ENCODE assay signal across 1 cellular context in the genomic region with DNA sequence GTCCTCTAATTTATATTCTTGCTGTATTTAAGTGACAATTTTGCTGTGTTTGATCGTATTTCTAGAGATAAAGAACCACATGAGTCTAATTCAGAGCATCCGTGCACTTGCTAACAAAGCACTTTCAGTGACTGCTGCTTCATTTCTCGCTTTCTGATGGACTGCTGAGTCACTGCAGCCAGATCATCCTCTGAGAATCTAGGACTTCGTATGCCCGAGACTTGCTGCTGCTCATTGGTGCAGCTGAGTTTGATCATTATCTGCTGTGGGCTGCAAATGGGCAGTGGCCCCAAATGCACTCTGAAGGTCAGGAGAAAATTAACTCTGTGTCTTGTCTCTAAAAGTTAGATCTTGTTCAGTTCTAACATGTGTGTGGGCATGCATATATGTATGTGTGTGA.
TF ChIP-seq lines count a peak whose summit lies in the region.

No MANE protein-coding gene starts in this region.

TF ChIP-seq in GM23338, 12 proteins besides CTCF, POLR2A, EP300 and RAD21 (continued from another document):
- TF ChIP-seq, protein P1, sequence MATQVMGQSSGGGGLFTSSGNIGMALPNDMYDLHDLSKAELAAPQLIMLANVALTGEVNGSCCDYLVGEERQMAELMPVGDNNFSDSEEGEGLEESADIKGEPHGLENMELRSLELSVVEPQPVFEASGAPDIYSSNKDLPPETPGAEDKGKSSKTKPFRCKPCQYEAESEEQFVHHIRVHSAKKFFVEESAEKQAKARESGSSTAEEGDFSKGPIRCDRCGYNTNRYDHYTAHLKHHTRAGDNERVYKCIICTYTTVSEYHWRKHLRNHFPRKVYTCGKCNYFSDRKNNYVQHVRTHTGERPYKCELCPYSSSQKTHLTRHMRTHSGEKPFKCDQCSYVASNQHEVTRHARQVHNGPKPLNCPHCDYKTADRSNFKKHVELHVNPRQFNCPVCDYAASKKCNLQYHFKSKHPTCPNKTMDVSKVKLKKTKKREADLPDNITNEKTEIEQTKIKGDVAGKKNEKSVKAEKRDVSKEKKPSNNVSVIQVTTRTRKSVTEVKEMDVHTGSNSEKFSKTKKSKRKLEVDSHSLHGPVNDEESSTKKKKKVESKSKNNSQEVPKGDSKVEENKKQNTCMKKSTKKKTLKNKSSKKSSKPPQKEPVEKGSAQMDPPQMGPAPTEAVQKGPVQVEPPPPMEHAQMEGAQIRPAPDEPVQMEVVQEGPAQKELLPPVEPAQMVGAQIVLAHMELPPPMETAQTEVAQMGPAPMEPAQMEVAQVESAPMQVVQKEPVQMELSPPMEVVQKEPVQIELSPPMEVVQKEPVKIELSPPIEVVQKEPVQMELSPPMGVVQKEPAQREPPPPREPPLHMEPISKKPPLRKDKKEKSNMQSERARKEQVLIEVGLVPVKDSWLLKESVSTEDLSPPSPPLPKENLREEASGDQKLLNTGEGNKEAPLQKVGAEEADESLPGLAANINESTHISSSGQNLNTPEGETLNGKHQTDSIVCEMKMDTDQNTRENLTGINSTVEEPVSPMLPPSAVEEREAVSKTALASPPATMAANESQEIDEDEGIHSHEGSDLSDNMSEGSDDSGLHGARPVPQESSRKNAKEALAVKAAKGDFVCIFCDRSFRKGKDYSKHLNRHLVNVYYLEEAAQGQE (IDR thresholded peaks at IDR 0.05; ENCODE audit: unreplicated experiment), result no peak
- no peak for TF ChIP-seq CREB1 (CRISPR knock-in tag; IDR thresholded peaks at IDR 0.05; ENCODE audit: low read depth)
- TF ChIP-seq NANOG (IDR thresholded peaks at IDR 0.05; ENCODE audit: borderline replicate concordance), result no peak
- TF ChIP-seq, protein P2, sequence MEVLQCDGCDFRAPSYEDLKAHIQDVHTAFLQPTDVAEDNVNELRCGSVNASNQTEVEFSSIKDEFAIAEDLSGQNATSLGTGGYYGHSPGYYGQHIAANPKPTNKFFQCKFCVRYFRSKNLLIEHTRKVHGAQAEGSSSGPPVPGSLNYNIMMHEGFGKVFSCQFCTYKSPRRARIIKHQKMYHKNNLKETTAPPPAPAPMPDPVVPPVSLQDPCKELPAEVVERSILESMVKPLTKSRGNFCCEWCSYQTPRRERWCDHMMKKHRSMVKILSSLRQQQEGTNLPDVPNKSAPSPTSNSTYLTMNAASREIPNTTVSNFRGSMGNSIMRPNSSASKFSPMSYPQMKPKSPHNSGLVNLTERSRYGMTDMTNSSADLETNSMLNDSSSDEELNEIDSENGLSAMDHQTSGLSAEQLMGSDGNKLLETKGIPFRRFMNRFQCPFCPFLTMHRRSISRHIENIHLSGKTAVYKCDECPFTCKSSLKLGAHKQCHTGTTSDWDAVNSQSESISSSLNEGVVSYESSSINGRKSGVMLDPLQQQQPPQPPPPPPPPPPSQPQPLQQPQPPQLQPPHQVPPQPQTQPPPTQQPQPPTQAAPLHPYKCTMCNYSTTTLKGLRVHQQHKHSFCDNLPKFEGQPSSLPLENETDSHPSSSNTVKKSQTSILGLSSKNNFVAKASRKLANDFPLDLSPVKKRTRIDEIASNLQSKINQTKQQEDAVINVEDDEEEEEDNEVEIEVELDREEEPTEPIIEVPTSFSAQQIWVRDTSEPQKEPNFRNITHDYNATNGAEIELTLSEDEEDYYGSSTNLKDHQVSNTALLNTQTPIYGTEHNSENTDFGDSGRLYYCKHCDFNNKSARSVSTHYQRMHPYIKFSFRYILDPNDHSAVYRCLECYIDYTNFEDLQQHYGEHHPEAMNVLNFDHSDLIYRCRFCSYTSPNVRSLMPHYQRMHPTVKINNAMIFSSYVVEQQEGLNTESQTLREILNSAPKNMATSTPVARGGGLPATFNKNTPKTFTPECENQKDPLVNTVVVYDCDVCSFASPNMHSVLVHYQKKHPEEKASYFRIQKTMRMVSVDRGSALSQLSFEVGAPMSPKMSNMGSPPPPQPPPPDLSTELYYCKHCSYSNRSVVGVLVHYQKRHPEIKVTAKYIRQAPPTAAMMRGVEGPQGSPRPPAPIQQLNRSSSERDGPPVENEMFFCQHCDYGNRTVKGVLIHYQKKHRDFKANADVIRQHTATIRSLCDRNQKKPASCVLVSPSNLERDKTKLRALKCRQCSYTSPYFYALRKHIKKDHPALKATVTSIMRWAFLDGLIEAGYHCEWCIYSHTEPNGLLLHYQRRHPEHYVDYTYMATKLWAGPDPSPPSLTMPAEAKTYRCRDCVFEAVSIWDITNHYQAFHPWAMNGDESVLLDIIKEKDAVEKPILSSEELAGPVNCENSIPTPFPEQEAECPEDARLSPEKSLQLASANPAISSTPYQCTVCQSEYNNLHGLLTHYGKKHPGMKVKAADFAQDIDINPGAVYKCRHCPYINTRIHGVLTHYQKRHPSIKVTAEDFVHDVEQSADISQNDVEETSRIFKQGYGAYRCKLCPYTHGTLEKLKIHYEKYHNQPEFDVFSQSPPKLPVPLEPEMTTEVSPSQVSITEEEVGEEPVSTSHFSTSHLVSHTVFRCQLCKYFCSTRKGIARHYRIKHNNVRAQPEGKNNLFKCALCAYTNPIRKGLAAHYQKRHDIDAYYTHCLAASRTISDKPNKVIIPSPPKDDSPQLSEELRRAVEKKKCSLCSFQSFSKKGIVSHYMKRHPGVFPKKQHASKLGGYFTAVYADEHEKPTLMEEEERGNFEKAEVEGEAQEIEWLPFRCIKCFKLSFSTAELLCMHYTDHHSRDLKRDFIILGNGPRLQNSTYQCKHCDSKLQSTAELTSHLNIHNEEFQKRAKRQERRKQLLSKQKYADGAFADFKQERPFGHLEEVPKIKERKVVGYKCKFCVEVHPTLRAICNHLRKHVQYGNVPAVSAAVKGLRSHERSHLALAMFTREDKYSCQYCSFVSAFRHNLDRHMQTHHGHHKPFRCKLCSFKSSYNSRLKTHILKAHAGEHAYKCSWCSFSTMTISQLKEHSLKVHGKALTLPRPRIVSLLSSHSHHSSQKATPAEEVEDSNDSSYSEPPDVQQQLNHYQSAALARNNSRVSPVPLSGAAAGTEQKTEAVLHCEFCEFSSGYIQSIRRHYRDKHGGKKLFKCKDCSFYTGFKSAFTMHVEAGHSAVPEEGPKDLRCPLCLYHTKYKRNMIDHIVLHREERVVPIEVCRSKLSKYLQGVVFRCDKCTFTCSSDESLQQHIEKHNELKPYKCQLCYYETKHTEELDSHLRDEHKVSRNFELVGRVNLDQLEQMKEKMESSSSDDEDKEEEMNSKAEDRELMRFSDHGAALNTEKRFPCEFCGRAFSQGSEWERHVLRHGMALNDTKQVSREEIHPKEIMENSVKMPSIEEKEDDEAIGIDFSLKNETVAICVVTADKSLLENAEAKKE (CRISPR knock-in tag; IDR thresholded peaks at IDR 0.05), result no peak
- TF ChIP-seq ZNF331 (CRISPR knock-in tag; IDR thresholded peaks at IDR 0.05; ENCODE audit: low read depth), result no peak
- TF ChIP-seq EZH2 (IDR thresholded peaks at IDR 0.05; ENCODE audit: low read depth, unreplicated experiment), result no peak
- no peak for TF ChIP-seq EZH2phosphoT487 (IDR thresholded peaks at IDR 0.05; ENCODE audit: unreplicated experiment)
- TF ChIP-seq, protein P3, sequence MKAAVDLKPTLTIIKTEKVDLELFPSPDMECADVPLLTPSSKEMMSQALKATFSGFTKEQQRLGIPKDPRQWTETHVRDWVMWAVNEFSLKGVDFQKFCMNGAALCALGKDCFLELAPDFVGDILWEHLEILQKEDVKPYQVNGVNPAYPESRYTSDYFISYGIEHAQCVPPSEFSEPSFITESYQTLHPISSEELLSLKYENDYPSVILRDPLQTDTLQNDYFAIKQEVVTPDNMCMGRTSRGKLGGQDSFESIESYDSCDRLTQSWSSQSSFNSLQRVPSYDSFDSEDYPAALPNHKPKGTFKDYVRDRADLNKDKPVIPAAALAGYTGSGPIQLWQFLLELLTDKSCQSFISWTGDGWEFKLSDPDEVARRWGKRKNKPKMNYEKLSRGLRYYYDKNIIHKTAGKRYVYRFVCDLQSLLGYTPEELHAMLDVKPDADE (IDR thresholded peaks at IDR 0.05), result no peak
- TF ChIP-seq POLR2AphosphoS5 (IDR thresholded peaks at IDR 0.05; ENCODE audit: low read depth), result no peak
- TF ChIP-seq STAT1 (IDR thresholded peaks at IDR 0.05; ENCODE audit: unreplicated experiment), result no peak
